Comparison of ENCODE assay signal across 20 cellular contexts in the genomic region with DNA sequence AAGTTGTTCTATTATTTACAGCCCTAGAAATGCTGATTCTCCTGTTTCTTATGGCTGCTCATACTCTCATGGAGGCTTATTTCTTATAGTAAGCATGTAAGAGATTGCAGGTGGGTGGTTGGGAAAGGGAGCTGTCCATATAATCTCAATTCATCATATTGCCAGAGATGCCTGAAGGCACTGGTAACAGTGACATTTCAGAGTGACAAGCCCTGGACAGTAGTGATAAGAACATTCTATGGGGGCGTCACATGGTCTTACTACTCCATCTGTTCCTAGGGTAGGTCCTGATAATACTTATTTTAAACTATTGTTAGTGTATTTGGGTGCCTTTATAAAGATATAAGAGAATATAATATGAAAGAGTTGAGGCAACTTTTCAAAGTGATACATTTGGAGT.
"Had no signal": no experiment of that assay in that cellular context is flagged by ENCODE, and none has a peak within 500 bp of the region (broad histone marks: within the 10 kb centered on the region; RNA-seq: fewer than 3 reads in every experiment).

No MANE protein-coding gene starts in this region.

- H3K27ac Mint-ChIP-seq: memory B cell had no signal

- H3K27ac ChIP-seq: cardiac muscle cell, prostate gland, right atrium auricular region had no signal

- H3K9me3 Mint-ChIP-seq: memory B cell, naive B cell had no signal

- H3K36me3 Mint-ChIP-seq: memory B cell, naive B cell had no signal

- H3K4me3 Mint-ChIP-seq: memory B cell had no signal

- H3K4me3 ChIP-seq: cardiac muscle cell, prostate gland, right atrium auricular region had no signal

- H3K4me1 ChIP-seq: prostate gland, right atrium auricular region had no signal

- DNase-seq: activated CD4-positive, alpha-beta T cell treated with anti-CD3 and anti-CD28 coated beads, Interleukin-2, amount 50 U/mL, for 1 hour; activated CD4-positive, CD25-positive, alpha-beta regulatory T cell treated with anti-CD3 and anti-CD28 coated beads, Interleukin-2, amount 50 U/mL, for 72 hours; activated CD8-positive, alpha-beta memory T cell treated with anti-CD3 and anti-CD28 coated beads for 24 hours; activated CD8-positive, alpha-beta memory T cell treated with anti-CD3 and anti-CD28 coated beads, Interleukin-2, amount 50 U/mL, for 48 hours; activated effector memory CD4-positive, alpha-beta T cell treated with Interleukin-2 at 50 U/mL for 16 hours; activated naive CD4-positive, alpha-beta T cell treated with anti-CD3 and anti-CD28 coated beads, Interleukin-2, amount 50 U/mL, for 16 hours; activated T-cell treated with anti-CD3 and anti-CD28 coated beads, Interleukin-2, amount 50 U/mL, for 48 hours; amygdala; dermis blood vessel endothelial cell; effector memory CD4-positive, alpha-beta T cell; foreskin fibroblast; stimulated activated CD4-positive, alpha-beta T cell treated with anti-CD3 and anti-CD28 coated beads, Interleukin-12 subunit alpha, Interleukin-12 subunit beta, amount 100 ng/mL, for 4 hours; stimulated activated CD4-positive, alpha-beta T cell treated with anti-CD3 and anti-CD28 coated beads, Interleukin-1b, Interleukin-23, amount 100 ng/mL, for 48 hours; stimulated activated CD8-positive, alpha-beta memory T cell treated with anti-CD3 and anti-CD28 coated beads, Interleukin-4, amount 100 ng/mL, for 48 hours; stimulated activated naive CD4-positive, alpha-beta T cell had no signal

- H3K27me3 ChIP-seq: cardiac muscle cell, right atrium auricular region had no signal

- H3K36me3 ChIP-seq: cardiac muscle cell, prostate gland, right atrium auricular region had no signal

- H3K27me3 Mint-ChIP-seq: memory B cell, naive B cell had no signal

- H3K9me3 ChIP-seq: prostate gland, right atrium auricular region had no signal
